In the genomic region with DNA sequence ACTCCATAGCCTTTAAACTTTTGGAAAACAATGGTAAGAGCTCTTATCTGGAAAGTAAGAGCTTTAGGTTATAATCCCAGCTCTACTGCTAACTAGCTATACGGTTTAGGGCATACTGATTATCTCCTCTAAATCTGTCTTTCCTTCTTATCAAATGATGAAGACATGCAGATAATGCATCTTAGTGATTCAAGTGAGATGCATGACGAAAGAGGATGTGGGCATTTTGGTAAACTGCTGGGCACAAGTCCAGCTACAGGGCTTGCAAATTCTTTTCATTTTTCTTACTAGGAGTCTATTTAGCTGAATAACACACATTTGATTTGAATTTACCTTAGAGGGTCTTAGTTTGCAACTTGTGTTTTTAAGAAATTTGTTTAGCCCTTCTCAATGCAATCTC, we compare ENCODE assay signal across 17 cellular contexts.
DNase-seq lines count a peak whose midpoint lies in the region; ATAC-seq and TF ChIP-seq lines count a peak whose summit lies in the region.
"Had no signal": no experiment of that assay in that cellular context is flagged by ENCODE, and none has a peak within 500 bp of the region (broad histone marks: within the 10 kb centered on the region; RNA-seq: fewer than 3 reads in every experiment).

No MANE protein-coding gene starts in this region.

- no peaks in the 10 kb centered on the region for H4K20me1 ChIP-seq in PC-9 (ENCODE audit: insufficient read depth)
- H4K20me1 ChIP-seq: BLaER1 had no signal

- H3K9ac ChIP-seq in colonic mucosa (ENCODE audit: low read depth in 2 of 2, low read length in 2 of 2) = no peak overlapping the region
- H3K9ac ChIP-seq: BLaER1 had no signal

- no peak for TF ChIP-seq CTCF in brain microvascular endothelial cell (IDR thresholded peaks at IDR 0.05; ENCODE audit: low read depth, low read length, missing control alignments)
- no peak for TF ChIP-seq CTCF in colonic mucosa (IDR thresholded peaks at IDR 0.05)
- no peak for TF ChIP-seq CTCF in PC-9 (conservative IDR thresholded peaks at IDR 0.05)
- TF ChIP-seq CTCF in omental fat pad (IDR thresholded peaks at IDR 0.05) = no peak

- no peaks in the 10 kb centered on the region for H3K36me3 ChIP-seq in brain microvascular endothelial cell (replicated peaks)
- H3K36me3 ChIP-seq in colonic mucosa = no peaks in the 10 kb centered on the region
- no peaks in the 10 kb centered on the region for H3K36me3 ChIP-seq in PC-9 (ENCODE audit: low read depth)
- H3K36me3 ChIP-seq: ascending aorta, BLaER1 had no signal

- DNase-seq in EL (peak; percentile 92), NCI-H82 (lab: John Stamatoyannopoulos, UW) (peak; percentile 62), brain microvascular endothelial cell (peak; percentile 65), kidney tubule cell (ENCODE audit: low spot score) (peak; percentile 4), HuH-7 (ENCODE audit: low spot score) (no peak), colonic mucosa (no peak), PC-9 (no peak), omental fat pad (ENCODE audit: low spot score) (no peak)
- DNase-seq: activated CD4-positive, alpha-beta T cell treated with anti-CD3 and anti-CD28 coated beads, Interleukin-2, amount 50 U/mL, for 4 hours; effector CD4-positive, alpha-beta T cell; NCI-H1105; NCI-H510A; stimulated activated CD4-positive, alpha-beta T cell treated with anti-CD3 and anti-CD28 coated beads, Interleukin-4, amount 100 ng/mL, for 24 hours; T1000 had no signal

- no peaks in the 10 kb centered on the region for H3F3A ChIP-seq in PC-9 (ENCODE audit: insufficient read depth, low read depth)

- no peaks in the 10 kb centered on the region for H3K27me3 ChIP-seq in brain microvascular endothelial cell (replicated peaks)
- H3K27me3 ChIP-seq in colonic mucosa = no peaks in the 10 kb centered on the region
- no peaks in the 10 kb centered on the region for H3K27me3 ChIP-seq in PC-9 (ENCODE audit: insufficient read depth, low read depth)
- H3K27me3 ChIP-seq: ascending aorta, BLaER1 had no signal

- no peak overlapping the region for H3K4me3 ChIP-seq in brain microvascular endothelial cell (ENCODE audit: low read depth, low read length)
- H3K4me3 ChIP-seq in colonic mucosa = no peak overlapping the region
- no peak overlapping the region for H3K4me3 ChIP-seq in PC-9
- H3K4me3 ChIP-seq: ascending aorta, BLaER1 had no signal

- BruUV-seq in PC-9 (replicated peaks; lab: Mats Ljungman, UMichigan) = no TSS peak

- ATAC-seq in omental fat pad (ENCODE audit: low FRiP score) = no peak
- ATAC-seq: stimulated activated effector memory CD8-positive, alpha-beta T cell treated with anti-CD3 and anti-CD28 coated beads, Interleukin-12 subunit alpha, Interleukin-12 subunit beta, amount 100 ng/mL, for 72 hours had no signal

- no peak overlapping the region for H2AFZ ChIP-seq in PC-9

- H3K9me3 ChIP-seq in colonic mucosa (no peaks in the 10 kb centered on the region), PC-9 (ENCODE audit: insufficient read depth, low read depth) (no peaks in the 10 kb centered on the region)
- H3K9me3 ChIP-seq: ascending aorta, BLaER1 had no signal

- in situ Hi-C loops in brain microvascular endothelial cell (cut with HindIII; ENCODE audit: low pct_ligation_motif_present, low sequenced_read_pairs) = no loop called here

- H3K4me1 ChIP-seq in colonic mucosa = no peaks in the 10 kb centered on the region
- H3K4me1 ChIP-seq in PC-9 (replicated peaks; ENCODE audit: insufficient read depth) = no peaks in the 10 kb centered on the region
- H3K4me1 ChIP-seq: ascending aorta, BLaER1 had no signal

- POLR2A ChIA-PET in PC-9 (lab: Charles Lee; ENCODE audit: unreplicated experiment) = no interaction called here

- H3K79me2 ChIP-seq in PC-9 (ENCODE audit: low read depth) = no peaks in the 10 kb centered on the region

- H3K27ac ChIP-seq in brain microvascular endothelial cell = no peak overlapping the region
- H3K27ac ChIP-seq in colonic mucosa = no peak overlapping the region
- no peak overlapping the region for H3K27ac ChIP-seq in PC-9
- H3K27ac ChIP-seq: ascending aorta, BLaER1 had no signal

- H3K9me2 ChIP-seq in PC-9 (ENCODE audit: insufficient read depth) = no peaks in the 10 kb centered on the region

- no peak overlapping the region for H3K4me2 ChIP-seq in PC-9
- H3K4me2 ChIP-seq: BLaER1 had no signal

- CTCF ChIA-PET in PC-9 (lab: Charles Lee) = no interaction called here

- intact Hi-C loops in colonic mucosa (cut with DNase I) (no loop called here), PC-9 (cut with micrococcal nuclease; ENCODE audit: unreplicated experiment) (no loop called here)

Comparison
In these comparisons a context has a peak if more than half of its experiments do, and no peak if none do; other contexts are left out.
1. DNase-seq: peak in EL (single experiment), NCI-H82 (single experiment), brain microvascular endothelial cell (single experiment) and kidney tubule cell (single experiment); none in HuH-7 (single experiment), colonic mucosa (single experiment), PC-9 (0 of 2) and omental fat pad (single experiment).